25 cellular contexts compared by ENCODE assay signal in genomic region chr12:18897816-18898215, GRCh38.
DNase-seq lines count a peak whose midpoint lies in the region; ATAC-seq and TF ChIP-seq lines count a peak whose summit lies in the region.
"Had no signal": no experiment of that assay in that cellular context is flagged by ENCODE, and none has a peak within 500 bp of the region (broad histone marks: within the 10 kb centered on the region; RNA-seq: fewer than 3 reads in every experiment).

No MANE protein-coding gene starts in this region.

- no peak overlapping the region for H3K23ac ChIP-seq in H9 (ENCODE audit: insufficient read length, low read depth, low read length)

- peaks cover 34% of the 10 kb centered on the region for H3K36me3 Mint-ChIP-seq in glutamatergic neuron (ENCODE audit: unreplicated experiment)
- no peaks in the 10 kb centered on the region for H3K36me3 Mint-ChIP-seq in activated T-cell treated with anti-CD3 and anti-CD28 coated beads, Interleukin-2, amount 50 U/mL, for 72 hours (ENCODE audit: insufficient read depth in 2 of 2)
- peaks cover 4 to 23% (median 5%) of the 10 kb centered on the region in 3 experiments; a peak in 6 of 7 replicates for H3K36me3 Mint-ChIP-seq in H9 (ENCODE audit: insufficient read depth in 1 of 3, low read depth in 3 of 3)
- H3K36me3 Mint-ChIP-seq: CD8-positive, alpha-beta T cell had no signal

- TF ChIP-seq CTCF in glutamatergic neuron (IDR thresholded peaks at IDR 0.05; ENCODE audit: partially characterized antibody, unreplicated experiment) (no peak), heart left ventricle (IDR thresholded peaks at IDR 0.05) (no peak), H9 (conservative IDR thresholded peaks at IDR 0.05) (no peak)

- H3K9me3 Mint-ChIP-seq in glutamatergic neuron (ENCODE audit: unreplicated experiment) (peaks cover 13% of the 10 kb centered on the region), H9 (peaks cover 7 to 10% of the 10 kb centered on the region in 2 experiments; a peak in 4 of 5 replicates)
- peaks cover 5 to 6% of the 10 kb centered on the region in 2 donors for H3K9me3 Mint-ChIP-seq in activated T-cell treated with anti-CD3 and anti-CD28 coated beads, Interleukin-2, amount 50 U/mL, for 72 hours
- H3K9me3 Mint-ChIP-seq: CD8-positive, alpha-beta T cell had no signal

- no peak overlapping the region for H2BK5ac ChIP-seq in H9 (ENCODE audit: insufficient read length, low read length)

- H3K27me3 ChIP-seq in heart left ventricle (no peaks in the 10 kb centered on the region), H9 (ENCODE audit: insufficient read depth, low read length) (no peaks in the 10 kb centered on the region)
- H3K27me3 ChIP-seq: MG63 had no signal

- peak; percentile 20 for DNase-seq in EL
- DNase-seq in M059J (ENCODE audit: low read depth), result peak; percentile 29
- no peak for DNase-seq in glutamatergic neuron
- DNase-seq in heart left ventricle, result no peak
- no peak for DNase-seq in activated T-cell treated with anti-CD3 and anti-CD28 coated beads, Interleukin-2, amount 50 U/mL, for 72 hours
- DNase-seq in H9, result no peak
- no peak for DNase-seq in NCI-H748 treated with DMSO at 0.1 percent for 48 hours (lab: John Stamatoyannopoulos, UW)
- DNase-seq: Caco-2; CD8-positive, alpha-beta T cell; DMS79 treated with DMSO at 0.1 percent for 48 hours; Kasumi-1; MG63; NCI-H1105 treated with DMSO at 0.1 percent for 48 hours; NCI-H146; NCI-H1930; NCI-H2107; NCI-H524; NCI-H774; NK-92 treated with Interleukin-12 subunit alpha and Interleukin-12 subunit beta, amount 100 ng/mL, for 24 hours; PC-3; SK-N-SH had no signal

- no peak overlapping the region for H3K18ac ChIP-seq in H9 (ENCODE audit: insufficient read length, low read depth, low read length)

- no peak overlapping the region for H3K9ac ChIP-seq in H9 (ENCODE audit: extremely low read depth, insufficient read length, low read length)
- H3K9ac ChIP-seq: SK-N-SH had no signal

- H2AFZ ChIP-seq in H9 (ENCODE audit: low read length), result no peak overlapping the region

- H3K4me3 ChIP-seq in heart left ventricle, result no peak overlapping the region
- H3K4me3 ChIP-seq: K562, MG63 had no signal

- no peak overlapping the region for H3T11ph ChIP-seq in H9 (ENCODE audit: low read length)

- no peak overlapping the region for H3K4ac ChIP-seq in H9 (ENCODE audit: low read depth, low read length)

- no peaks in the 10 kb centered on the region for H3K79me1 ChIP-seq in H9 (ENCODE audit: insufficient read depth, low read depth, low read length, poor library complexity, severe bottlenecking)

- ATAC-seq in heart left ventricle, result no peak
- no peak for ATAC-seq in activated T-cell treated with anti-CD3 and anti-CD28 coated beads, Interleukin-2, amount 50 U/mL, for 72 hours (replicated peaks in 1 of 2)
- ATAC-seq: CD8-positive, alpha-beta T cell; HepG2; K562; PC-3 had no signal

- H3K56ac ChIP-seq in H9 (ENCODE audit: insufficient read length, low read depth, low read length), result no peak overlapping the region

- no peak overlapping the region for H2AK5ac ChIP-seq in H9 (ENCODE audit: insufficient read length, low read length)

- no peaks in the 10 kb centered on the region for H3K79me2 ChIP-seq in H9 (ENCODE audit: insufficient read depth, low read length)

- H4K8ac ChIP-seq in H9 (replicated peaks; ENCODE audit: insufficient read length, low read depth, low read length), result no peak overlapping the region

- H3K4me1 Mint-ChIP-seq in glutamatergic neuron (ENCODE audit: low read depth, unreplicated experiment), result peaks cover 31% of the 10 kb centered on the region
- H3K4me1 Mint-ChIP-seq in activated T-cell treated with anti-CD3 and anti-CD28 coated beads, Interleukin-2, amount 50 U/mL, for 72 hours (ENCODE audit: low read depth), result no peaks in the 10 kb centered on the region
- peaks cover 38% of the 10 kb centered on the region in 2 experiments for H3K4me1 Mint-ChIP-seq in H9
- H3K4me1 Mint-ChIP-seq: B cell had no signal

- H4K5ac ChIP-seq in H9 (ENCODE audit: insufficient read length, low read depth, low read length), result no peak overlapping the region

- no peak overlapping the region for H2BK15ac ChIP-seq in H9 (ENCODE audit: low read depth, low read length)

- H3K9me3 ChIP-seq in heart left ventricle (peaks cover 0 to under 1% (median 0%) of the 10 kb centered on the region in 12 donors), H9 (ENCODE audit: control insufficient read depth, low read depth, low read length) (no peaks in the 10 kb centered on the region)
- H3K9me3 ChIP-seq: Caco-2, MG63, SK-N-SH had no signal

- no peak overlapping the region for H4K91ac ChIP-seq in H9 (ENCODE audit: insufficient read length, low read depth, low read length)

- H3K27me3 Mint-ChIP-seq in glutamatergic neuron (ENCODE audit: unreplicated experiment), result peaks cover 8% of the 10 kb centered on the region
- no peaks in the 10 kb centered on the region for H3K27me3 Mint-ChIP-seq in activated T-cell treated with anti-CD3 and anti-CD28 coated beads, Interleukin-2, amount 50 U/mL, for 72 hours (ENCODE audit: low read depth)
- H3K27me3 Mint-ChIP-seq in H9 (ENCODE audit: low read depth), result no peaks in the 10 kb centered on the region; the same call in 1 of the 2 replicates
- H3K27me3 Mint-ChIP-seq: B cell had no signal

- no peak overlapping the region for H3K27ac ChIP-seq in heart left ventricle
- H3K27ac ChIP-seq in H9 (ENCODE audit: insufficient read length, low read depth, low read length), result no peak overlapping the region
- H3K27ac ChIP-seq: C4-2B had no signal

- H3K36me3 ChIP-seq in heart left ventricle, result no peaks in the 10 kb centered on the region
- H3K36me3 ChIP-seq: MG63 had no signal

- H3K27ac Mint-ChIP-seq in glutamatergic neuron (ENCODE audit: unreplicated experiment) (peak overlapping the region; percentile 34), H9 (no peak overlapping the region)
- H3K27ac Mint-ChIP-seq in activated T-cell treated with anti-CD3 and anti-CD28 coated beads, Interleukin-2, amount 50 U/mL, for 72 hours, result no peak overlapping the region
- H3K27ac Mint-ChIP-seq: B cell; CD8-positive, alpha-beta T cell had no signal

- no peak overlapping the region for H2BK20ac ChIP-seq in H9 (ENCODE audit: low read depth, low read length, poor library complexity, severe bottlenecking)

- H3K14ac ChIP-seq in H9 (ENCODE audit: insufficient read depth, low read length), result no peak overlapping the region

- H3K4me2 ChIP-seq in H9 (ENCODE audit: insufficient read depth, insufficient read length, low read length), result no peak overlapping the region
- H3K4me2 ChIP-seq: SK-N-SH had no signal

- H2BK12ac ChIP-seq in H9 (ENCODE audit: insufficient read length, low read depth, low read length), result no peak overlapping the region

- WGBS in heart left ventricle, 4 donors, result 72 to 85% (median 74%) methylated on average over 5 of the region's 5 CpGs
- WGBS in H9 (ENCODE audit: extremely low coverage, insufficient read length, low lambda C conversion rate), result no CpG with 5 or more reads among the region's 5 CpGs

- no peak for TF ChIP-seq POLR2A in heart left ventricle (IDR thresholded peaks at IDR 0.05)

- H3K4me1 ChIP-seq in heart left ventricle (peaks cover 0 to 5% (median 0%) of the 10 kb centered on the region in 12 donors), H9 (ENCODE audit: insufficient read depth, low read length) (no peaks in the 10 kb centered on the region; the same call in 1 of the 2 replicates)
- H3K4me1 ChIP-seq: Caco-2 had no signal

- H3K23me2 ChIP-seq in H9 (ENCODE audit: insufficient read length, low read depth, low read length, poor library complexity, severe bottlenecking), result no peaks in the 10 kb centered on the region

- H3K4me3 Mint-ChIP-seq in glutamatergic neuron (ENCODE audit: unreplicated experiment), result no peak overlapping the region
- no peak overlapping the region for H3K4me3 Mint-ChIP-seq in activated T-cell treated with anti-CD3 and anti-CD28 coated beads, Interleukin-2, amount 50 U/mL, for 72 hours
- no peak overlapping the region for H3K4me3 Mint-ChIP-seq in H9
- H3K4me3 Mint-ChIP-seq: B cell; CD8-positive, alpha-beta T cell had no signal

- no peaks in the 10 kb centered on the region for H4K20me1 ChIP-seq in H9 (ENCODE audit: control insufficient read depth, insufficient read depth, insufficient read length)

- intact Hi-C loops in heart left ventricle (cut with DNase I), result no loop called here

- H2BK120ac ChIP-seq in H9 (ENCODE audit: low read depth, low read length, poor library complexity, severe bottlenecking), result no peak overlapping the region

Comparison
In these comparisons a context has a peak if more than half of its experiments do, and no peak if none do; other contexts are left out.
1. DNase-seq: peak in EL (single experiment) and M059J (single experiment); none in glutamatergic neuron (single experiment), heart left ventricle (0 of 5), activated T-cell treated with anti-CD3 and anti-CD28 coated beads, Interleukin-2, amount 50 U/mL, for 72 hours (0 of 2), H9 (single experiment) and NCI-H748 treated with DMSO at 0.1 percent for 48 hours (single experiment).